12 cellular contexts compared by ENCODE assay signal in genomic region chr9:111961575-111961974, GRCh38.
A peak's percentile ranks its signal among the peaks of the same experiment; 100 is the strongest.
DNase-seq lines count a peak whose midpoint lies in the region; ATAC-seq, FAIRE-seq and TF ChIP-seq lines count a peak whose summit lies in the region.
"Had no signal": no experiment of that assay in that cellular context is flagged by ENCODE, and none has a peak within 500 bp of the region (broad histone marks: within the 10 kb centered on the region; RNA-seq: fewer than 3 reads in every experiment).

No MANE protein-coding gene starts in this region.

- intact Hi-C loops in endothelial cell of umbilical vein (cut with micrococcal nuclease): loop anchor here (1.0 kb wide), 1 partner anchor 51 kb away; no protein-coding TSS in a partner anchor

- H3K79me2 ChIP-seq in endothelial cell of umbilical vein (ENCODE audit: control insufficient read depth, insufficient read depth, low read length) (no peaks in the 10 kb centered on the region), SK-N-SH (ENCODE audit: insufficient read depth) (no peaks in the 10 kb centered on the region)

- H3K27ac Mint-ChIP-seq in T-helper 17 cell: no peak overlapping the region
- H3K27ac Mint-ChIP-seq: activated CD8-positive, alpha-beta T cell treated with anti-CD3 and anti-CD28 coated beads for 36 hours had no signal

- H3K9me3 ChIP-seq in endothelial cell of umbilical vein (replicated peaks; ENCODE audit: control insufficient read depth, insufficient read depth, low read length): no peaks in the 10 kb centered on the region
- H3K9me3 ChIP-seq in small intestine (ENCODE audit: control insufficient read depth, low read depth): no peaks in the 10 kb centered on the region
- no peaks in the 10 kb centered on the region for H3K9me3 ChIP-seq in T-helper 17 cell (ENCODE audit: control insufficient read depth, low read length, poor library complexity, severe bottlenecking)
- no peaks in the 10 kb centered on the region for H3K9me3 ChIP-seq in SK-N-SH
- no peaks in the 10 kb centered on the region for H3K9me3 ChIP-seq in tibial nerve

- WGBS in small intestine, 3 donors: 22 to 33% (median 25%) methylated on average over 5 of the region's 5 CpGs
- 80% methylated on average over 5 of the region's 5 CpGs for WGBS in SK-N-SH (ENCODE audit: low lambda C conversion rate)
- WGBS in tibial nerve, 2 donors: 51 to 61% methylated on average over 5 of the region's 5 CpGs

- no peaks in the 10 kb centered on the region for H3K9me1 ChIP-seq in endothelial cell of umbilical vein (replicated peaks; ENCODE audit: control insufficient read depth, extremely low read depth, insufficient read depth, low read length)

- TF ChIP-seq EP300 in SK-N-SH (IDR thresholded peaks at IDR 0.05; ENCODE audit: borderline replicate concordance in 1 of 2, low read depth in 1 of 2, low read length in 1 of 2): no peak
- TF ChIP-seq EP300 in tibial nerve (IDR thresholded peaks at IDR 0.05): no peak

- peaks cover 29% of the 10 kb centered on the region for H3F3A ChIP-seq in SK-N-SH (replicated peaks; ENCODE audit: insufficient read depth)

- H4K20me1 ChIP-seq in endothelial cell of umbilical vein (replicated peaks; ENCODE audit: control insufficient read depth, extremely low read depth, insufficient read depth, low read length) (no peaks in the 10 kb centered on the region), SK-N-SH (ENCODE audit: insufficient read depth) (no peaks in the 10 kb centered on the region)

- no peak for ATAC-seq in T-helper 17 cell
- ATAC-seq: activated CD8-positive, alpha-beta T cell treated with anti-CD3 and anti-CD28 coated beads for 36 hours had no signal

- H3K9ac ChIP-seq in endothelial cell of umbilical vein (replicated peaks; ENCODE audit: extremely low read depth, insufficient read depth, low read length) (no peak overlapping the region), SK-N-SH (no peak overlapping the region)

- BruUV-seq in endothelial cell of umbilical vein (replicated peaks; lab: Mats Ljungman, UMichigan): no TSS peak

- peak; percentile 36 for DNase-seq in Jurkat, Clone E6-1 (ENCODE audit: low read depth, low spot score)
- peak; percentile 94 for DNase-seq in NCI-H510A treated with DMSO at 0.1 percent for 48 hours (lab: John Stamatoyannopoulos, UW)
- peak; percentile 87 for DNase-seq in endothelial cell of umbilical vein (ENCODE audit: low read depth, low spot score)
- peak; percentile 64 for DNase-seq in small intestine
- no peak for DNase-seq in T-helper 17 cell
- no peak for DNase-seq in SK-N-SH
- DNase-seq in stimulated activated CD8-positive, alpha-beta memory T cell treated with anti-CD3 and anti-CD28 coated beads, Interleukin-4, amount 100 ng/mL, for 48 hours: no peak
- DNase-seq in tibial nerve (ENCODE audit: low spot score in 2 of 2): no peak
- DNase-seq: activated CD8-positive, alpha-beta T cell treated with anti-CD3 and anti-CD28 coated beads for 36 hours; PC-9; stimulated activated naive CD4-positive, alpha-beta T cell treated with Interleukin-2 at 50 U/mL for 16 hours had no signal

- TF ChIP-seq CTCF in endothelial cell of umbilical vein (IDR thresholded peaks at IDR 0.05; ENCODE audit: extremely low read depth in 1 of 2, insufficient read depth in 1 of 2, low read depth in 1 of 2, low read length in 2 of 2): no peak
- no peak for TF ChIP-seq CTCF in SK-N-SH (IDR thresholded peaks at IDR 0.05)
- no peak for TF ChIP-seq CTCF in tibial nerve (IDR thresholded peaks at IDR 0.05)

- no peak for FAIRE-seq in endothelial cell of umbilical vein (lab: Jason Lieb, UNC)
- no peak for FAIRE-seq in small intestine (lab: Jason Lieb, UNC)

- H3K27me3 ChIP-seq in endothelial cell of umbilical vein (ENCODE audit: control insufficient read depth in 2 of 2, insufficient read depth in 2 of 2, low read length in 2 of 2) (no peaks in the 10 kb centered on the region), small intestine (ENCODE audit: control insufficient read depth in 2 of 2, insufficient read depth in 2 of 2, low read length in 2 of 2) (no peaks in the 10 kb centered on the region), SK-N-SH (ENCODE audit: insufficient read depth) (no peaks in the 10 kb centered on the region), tibial nerve (no peaks in the 10 kb centered on the region)
- H3K27me3 ChIP-seq: cardiac muscle cell had no signal

- no peak overlapping the region for H3K4me3 Mint-ChIP-seq in T-helper 17 cell
- H3K4me3 Mint-ChIP-seq: activated CD8-positive, alpha-beta T cell treated with anti-CD3 and anti-CD28 coated beads for 36 hours had no signal

- H3K4me1 Mint-ChIP-seq in T-helper 17 cell: peaks cover 9% of the 10 kb centered on the region

- no peak overlapping the region for H3K4me2 ChIP-seq in endothelial cell of umbilical vein (ENCODE audit: insufficient read depth, low read length)
- no peak overlapping the region for H3K4me2 ChIP-seq in SK-N-SH
- H3K4me2 ChIP-seq: PC-9 had no signal

- no peaks in the 10 kb centered on the region for H3K27me3 Mint-ChIP-seq in T-helper 17 cell

- H3K36me3 ChIP-seq in endothelial cell of umbilical vein (ENCODE audit: control insufficient read depth in 2 of 2, extremely low read depth in 1 of 2, insufficient read depth in 2 of 2, low read length in 2 of 2) (no peaks in the 10 kb centered on the region), small intestine (ENCODE audit: control insufficient read depth in 2 of 2, insufficient read depth in 2 of 2, low read length in 2 of 2) (no peaks in the 10 kb centered on the region), SK-N-SH (replicated peaks in 1 of 2; ENCODE audit: control insufficient read depth in 1 of 2, insufficient read depth in 2 of 2, low read length in 1 of 2) (no peaks in the 10 kb centered on the region), tibial nerve (no peaks in the 10 kb centered on the region)
- H3K36me3 ChIP-seq: cardiac muscle cell had no signal

- TF ChIP-seq RAD21 in SK-N-SH (IDR thresholded peaks at IDR 0.05; ENCODE audit: low read length): no peak

- H3K36me3 Mint-ChIP-seq in T-helper 17 cell (ENCODE audit: low read depth): no peaks in the 10 kb centered on the region

- H2AFZ ChIP-seq in endothelial cell of umbilical vein (ENCODE audit: low read depth, low read length) (no peak overlapping the region), SK-N-SH (ENCODE audit: low read depth) (no peak overlapping the region)
- H2AFZ ChIP-seq: PC-9 had no signal

- POLR2A ChIA-PET in endothelial cell of umbilical vein (lab: Charles Lee) (no interaction called here), SK-N-SH (lab: Yijun Ruan, JAX) (no interaction called here)

- CTCF ChIA-PET in endothelial cell of umbilical vein (lab: Charles Lee): interaction anchor here (1.2 to 1.9 kb wide), 3 partner anchors 60 to 202 kb away, joined by 3 to 7 read pairs (median 5); no protein-coding TSS in a partner anchor
- CTCF ChIA-PET in SK-N-SH (lab: Yijun Ruan, JAX): interaction anchor here (0.7 kb wide), 1 partner anchor 1270 kb away, joined by 3 read pairs; no protein-coding TSS in a partner anchor

- H3K9me2 ChIP-seq in SK-N-SH: no peaks in the 10 kb centered on the region

- H3K4me1 ChIP-seq in endothelial cell of umbilical vein (ENCODE audit: control insufficient read depth, extremely low read depth, insufficient read depth, low read length) (peaks cover 38% of the 10 kb centered on the region), small intestine (ENCODE audit: control insufficient read depth in 2 of 2, insufficient read depth in 1 of 2, low read depth in 1 of 2, low read length in 1 of 2) (peaks cover 2 to 8% of the 10 kb centered on the region in 2 donors), SK-N-SH (ENCODE audit: control insufficient read depth in 1 of 2, insufficient read depth in 2 of 2, low read depth in 1 of 2, low read length in 1 of 2) (peaks cover 0 to 33% of the 10 kb centered on the region in 2 experiments; a peak in 1 of 4 replicates), tibial nerve (peaks cover 0 to 21% (median 8%) of the 10 kb centered on the region in 4 donors)

- H3K4me3 ChIP-seq in Jurkat, Clone E6-1 (ENCODE audit: low read length): no peak overlapping the region
- H3K4me3 ChIP-seq in endothelial cell of umbilical vein (replicated peaks in 1 of 3; ENCODE audit: insufficient read depth in 1 of 3, low read depth in 1 of 3, low read length in 3 of 3): no peak overlapping the region
- no peak overlapping the region for H3K4me3 ChIP-seq in small intestine (ENCODE audit: low read depth in 1 of 2, low read length in 2 of 2)
- no peak overlapping the region for H3K4me3 ChIP-seq in SK-N-SH (ENCODE audit: low read depth in 2 of 2, low read length in 1 of 2)
- no peak overlapping the region for H3K4me3 ChIP-seq in tibial nerve
- H3K4me3 ChIP-seq: cardiac muscle cell, PC-9 had no signal

- dilution Hi-C loops in endothelial cell of umbilical vein (cut with MboI; ENCODE audit: extremely low pct_ligation_motif_present, low sequenced_read_pairs): no loop called here

- H3K27ac ChIP-seq in endothelial cell of umbilical vein (ENCODE audit: insufficient read depth, low read depth, low read length) (no peak overlapping the region), small intestine (ENCODE audit: low read depth in 1 of 2, low read length in 1 of 2) (no peak overlapping the region), SK-N-SH (ENCODE audit: low read depth in 2 of 2, low read length in 1 of 2) (no peak overlapping the region), tibial nerve (no peak overlapping the region)
- H3K27ac ChIP-seq: cardiac muscle cell, PC-9 had no signal

- TF ChIP-seq POLR2A in endothelial cell of umbilical vein (IDR thresholded peaks at IDR 0.05; ENCODE audit: low read depth, low read length) (no peak), tibial nerve (IDR thresholded peaks at IDR 0.05) (no peak)

TF ChIP-seq in endothelial cell of umbilical vein, 7 proteins besides CTCF, POLR2A, EP300 and RAD21:
- TF ChIP-seq POLR2AphosphoS5 (IDR thresholded peaks at IDR 0.05; ENCODE audit: insufficient read depth, low read depth, low read length): no peak
- peak; percentile 28 for TF ChIP-seq JUN (IDR thresholded peaks at IDR 0.05; ENCODE audit: borderline replicate concordance, insufficient read depth, insufficient read length, low read depth)
TF ChIP-seq in endothelial cell of umbilical vein: peak in this region for 1.

TF ChIP-seq in SK-N-SH, 30 proteins besides CTCF, POLR2A, EP300 and RAD21 (continues in another document):
- TF ChIP-seq SMC3 (IDR thresholded peaks at IDR 0.05; ENCODE audit: low read depth, low read length): no peak
- TF ChIP-seq, protein P1, sequence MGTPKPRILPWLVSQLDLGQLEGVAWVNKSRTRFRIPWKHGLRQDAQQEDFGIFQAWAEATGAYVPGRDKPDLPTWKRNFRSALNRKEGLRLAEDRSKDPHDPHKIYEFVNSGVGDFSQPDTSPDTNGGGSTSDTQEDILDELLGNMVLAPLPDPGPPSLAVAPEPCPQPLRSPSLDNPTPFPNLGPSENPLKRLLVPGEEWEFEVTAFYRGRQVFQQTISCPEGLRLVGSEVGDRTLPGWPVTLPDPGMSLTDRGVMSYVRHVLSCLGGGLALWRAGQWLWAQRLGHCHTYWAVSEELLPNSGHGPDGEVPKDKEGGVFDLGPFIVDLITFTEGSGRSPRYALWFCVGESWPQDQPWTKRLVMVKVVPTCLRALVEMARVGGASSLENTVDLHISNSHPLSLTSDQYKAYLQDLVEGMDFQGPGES (IDR thresholded peaks at IDR 0.05; ENCODE audit: low read depth, low read length): no peak
- TF ChIP-seq CHD2 (IDR thresholded peaks at IDR 0.05; ENCODE audit: low read length, partially characterized antibody): no peak
- TF ChIP-seq SIN3A (IDR thresholded peaks at IDR 0.05; ENCODE audit: borderline replicate concordance, low read depth, low read length): no peak
- TF ChIP-seq MXI1 (IDR thresholded peaks at IDR 0.05; ENCODE audit: low read depth, low read length): no peak

Comparison
In these comparisons a context has a peak if more than half of its experiments do, and no peak if none do; other contexts are left out.
1. DNase-seq: peak in Jurkat, Clone E6-1 (single experiment), NCI-H510A treated with DMSO at 0.1 percent for 48 hours (single experiment), endothelial cell of umbilical vein (single experiment) and small intestine (single experiment); none in T-helper 17 cell (0 of 3), SK-N-SH (single experiment), stimulated activated CD8-positive, alpha-beta memory T cell treated with anti-CD3 and anti-CD28 coated beads, Interleukin-4, amount 100 ng/mL, for 48 hours (single experiment) and tibial nerve (0 of 2).